Comparison of ENCODE assay signal across 8 cellular contexts in genomic region chr10:68156373-68157185, GRCh38. TPM values are rescaled to one million over a fixed set of nuclear protein-coding genes. Genes with fewer than 3 reads are reported as not detected.
DNase-seq lines count a peak whose midpoint lies in the region; ATAC-seq, FAIRE-seq and TF ChIP-seq lines count a peak whose summit lies in the region.

No MANE protein-coding gene starts in this region.

- no peaks in the 10 kb centered on the region for H3K27me3 ChIP-seq in CD4-positive, alpha-beta memory T cell (ENCODE audit: insufficient read depth, low read length)
- H3K27me3 ChIP-seq in OCI-LY3 (ENCODE audit: low read depth, low read length): no peaks in the 10 kb centered on the region
- H3K27me3 ChIP-seq in trophoblast cell (ENCODE audit: insufficient read depth, low read length): no peaks in the 10 kb centered on the region

- TF ChIP-seq CTCF in OCI-LY3 (IDR thresholded peaks at IDR 0.05; ENCODE audit: low read depth, low read length): peak; percentile 80

- H3K4me1 ChIP-seq in CD4-positive, alpha-beta memory T cell (ENCODE audit: insufficient read depth, low read length): no peaks in the 10 kb centered on the region
- H3K4me1 ChIP-seq in OCI-LY3 (ENCODE audit: low read length) (peaks cover 6% of the 10 kb centered on the region), trophoblast cell (ENCODE audit: control insufficient read depth in 1 of 2, insufficient read depth in 2 of 2, low read length in 2 of 2) (peaks cover 2 to 6% of the 10 kb centered on the region in 2 experiments)

- no peak overlapping the region for H3K4me3 Mint-ChIP-seq in CD4-positive, alpha-beta memory T cell
- H3K4me3 Mint-ChIP-seq in stimulated activated memory B cell treated with anti-CD40 and anti-IgM and Interleukin-4, amounts not matched to agents 10 μg/mL and 1 μg/mL and 100 μg/mL, for 72 hours: no peak overlapping the region

- CTCF ChIA-PET in CD4-positive, alpha-beta memory T cell (lab: Charles Lee; ENCODE audit: partially characterized antibody): interaction anchor here (0.5 to 7.8 kb wide), 22 partner anchors 8 to 459 kb away, joined by 3 to 190 read pairs (median 4); partner anchors contain the start of gene SIRT1

- H3K27ac ChIP-seq in CD4-positive, alpha-beta memory T cell (ENCODE audit: low read depth, low read length): no peak overlapping the region
- H3K27ac ChIP-seq in OCI-LY3 (ENCODE audit: low read length) (no peak overlapping the region), trophoblast cell (ENCODE audit: low read depth, low read length) (no peak overlapping the region)

- no peak overlapping the region for H3K18ac ChIP-seq in trophoblast cell (ENCODE audit: low read length)

- no peak overlapping the region for H2AK5ac ChIP-seq in trophoblast cell (ENCODE audit: low read length)

- H3K4me1 Mint-ChIP-seq in CD4-positive, alpha-beta memory T cell: peaks cover 0 to 1% (median 0%) of the 10 kb centered on the region in 4 donors
- H3K4me1 Mint-ChIP-seq in stimulated activated memory B cell treated with anti-CD40 and anti-IgM and Interleukin-4, amounts not matched to agents 10 μg/mL and 1 μg/mL and 100 μg/mL, for 72 hours: no peaks in the 10 kb centered on the region

- no CpG with 5 or more reads among the region's 11 CpGs for WGBS in trophoblast cell (ENCODE audit: extremely low coverage, insufficient coverage, insufficient read length)

- H3K79me2 ChIP-seq in OCI-LY3 (ENCODE audit: low read length) (no peaks in the 10 kb centered on the region), trophoblast cell (ENCODE audit: control insufficient read depth, insufficient read depth, low read length, poor library complexity) (no peaks in the 10 kb centered on the region)

- intact Hi-C loops in CD4-positive, alpha-beta memory T cell (cut with micrococcal nuclease): loop anchor here (1.0 to 5.0 kb wide), 3 partner anchors 301 to 459 kb away; partner anchors contain the start of gene CTNNA3

- H2AFZ ChIP-seq in OCI-LY3 (ENCODE audit: low read depth, low read length): no peak overlapping the region
- H2AFZ ChIP-seq in trophoblast cell (ENCODE audit: insufficient read depth, low read length, poor library complexity): no peak overlapping the region

- no peaks in the 10 kb centered on the region for H3K9me3 Mint-ChIP-seq in CD4-positive, alpha-beta memory T cell
- no peaks in the 10 kb centered on the region for H3K9me3 Mint-ChIP-seq in stimulated activated memory B cell treated with anti-CD40 and anti-IgM and Interleukin-4, amounts not matched to agents 10 μg/mL and 1 μg/mL and 100 μg/mL, for 72 hours

- no peak for ATAC-seq in stimulated activated memory B cell treated with anti-CD40 and anti-IgM and Interleukin-4, amounts not matched to agents 10 μg/mL and 1 μg/mL and 100 μg/mL, for 72 hours

- H4K12ac ChIP-seq in trophoblast cell (ENCODE audit: low read depth, low read length): no peak overlapping the region

- H3K79me1 ChIP-seq in trophoblast cell (ENCODE audit: low read length): no peaks in the 10 kb centered on the region

- DNase-seq in CD4-positive, alpha-beta memory T cell: peak; percentile 51 to 55 (median 53)
- DNase-seq in GOT3 (lab: John Stamatoyannopoulos, UW): peak; percentile 2
- DNase-seq in activated T-cell treated with anti-CD3 and anti-CD28 coated beads for 4 hours: peak; percentile 51
- peak; percentile 64 for DNase-seq in fibroblast of the conjunctiva (ENCODE audit: low read depth)
- peak; percentile 49 to 90 for DNase-seq in trophoblast cell
- DNase-seq in urothelium cell line (ENCODE audit: low spot score): peak; percentile 16

- no peak overlapping the region for H3K23ac ChIP-seq in trophoblast cell (ENCODE audit: low read length)

- no peak overlapping the region for H3K27ac Mint-ChIP-seq in CD4-positive, alpha-beta memory T cell
- H3K27ac Mint-ChIP-seq in stimulated activated memory B cell treated with anti-CD40 and anti-IgM and Interleukin-4, amounts not matched to agents 10 μg/mL and 1 μg/mL and 100 μg/mL, for 72 hours: no peak overlapping the region

- H3K9ac ChIP-seq in OCI-LY3 (ENCODE audit: low read length) (no peak overlapping the region), trophoblast cell (ENCODE audit: low read length) (no peak overlapping the region)

- H3K9me3 ChIP-seq in CD4-positive, alpha-beta memory T cell (ENCODE audit: control insufficient read depth in 1 of 2, low read length in 2 of 2): no peaks in the 10 kb centered on the region
- H3K9me3 ChIP-seq in OCI-LY3 (ENCODE audit: insufficient read depth, low read length): no peaks in the 10 kb centered on the region
- H3K9me3 ChIP-seq in trophoblast cell (ENCODE audit: insufficient read depth, low read depth, low read length): no peaks in the 10 kb centered on the region

- no peak overlapping the region for H2BK5ac ChIP-seq in trophoblast cell (ENCODE audit: low read depth, low read length, poor library complexity)

- no peaks in the 10 kb centered on the region for H3K36me3 ChIP-seq in CD4-positive, alpha-beta memory T cell (ENCODE audit: insufficient read depth, low read length)
- H3K36me3 ChIP-seq in OCI-LY3 (replicated peaks; ENCODE audit: low read depth, low read length): no peaks in the 10 kb centered on the region
- H3K36me3 ChIP-seq in trophoblast cell (ENCODE audit: control insufficient read depth in 1 of 2, insufficient read depth in 2 of 2, low read length in 2 of 2): no peaks in the 10 kb centered on the region

- no peak overlapping the region for H4K91ac ChIP-seq in trophoblast cell (ENCODE audit: low read depth, low read length)

- POLR2A ChIA-PET in CD4-positive, alpha-beta memory T cell (lab: Charles Lee; ENCODE audit: partially characterized antibody): interaction anchor here (0.9 to 1.5 kb wide), 2 partner anchors 300 to 368 kb away, joined by 3 to 4 read pairs; no protein-coding TSS in a partner anchor

- H3K4me3 ChIP-seq in CD4-positive, alpha-beta memory T cell (ENCODE audit: low read length in 2 of 2): no peak overlapping the region
- H3K4me3 ChIP-seq in OCI-LY3 (ENCODE audit: low read length): no peak overlapping the region
- no peak overlapping the region for H3K4me3 ChIP-seq in trophoblast cell (ENCODE audit: low read depth, low read length)

- H3K4me2 ChIP-seq in OCI-LY3 (ENCODE audit: low read length): no peak overlapping the region
- no peak overlapping the region for H3K4me2 ChIP-seq in trophoblast cell (ENCODE audit: low read length)

- no peak for FAIRE-seq in urothelium cell line (lab: Jason Lieb, UNC)

- no peaks in the 10 kb centered on the region for H3K36me3 Mint-ChIP-seq in CD4-positive, alpha-beta memory T cell
- no peaks in the 10 kb centered on the region for H3K36me3 Mint-ChIP-seq in stimulated activated memory B cell treated with anti-CD40 and anti-IgM and Interleukin-4, amounts not matched to agents 10 μg/mL and 1 μg/mL and 100 μg/mL, for 72 hours

- H2BK120ac ChIP-seq in trophoblast cell (ENCODE audit: insufficient read depth, low read length, poor library complexity): no peak overlapping the region

- no peak overlapping the region for H4K8ac ChIP-seq in trophoblast cell (ENCODE audit: low read depth, low read length)

- no peak overlapping the region for H2BK12ac ChIP-seq in trophoblast cell (ENCODE audit: low read length)

- H3K14ac ChIP-seq in trophoblast cell (ENCODE audit: low read length): no peak overlapping the region

- H3K27me3 Mint-ChIP-seq in CD4-positive, alpha-beta memory T cell: peaks cover 0 to 7% of the 10 kb centered on the region in 2 donors
- no peaks in the 10 kb centered on the region for H3K27me3 Mint-ChIP-seq in stimulated activated memory B cell treated with anti-CD40 and anti-IgM and Interleukin-4, amounts not matched to agents 10 μg/mL and 1 μg/mL and 100 μg/mL, for 72 hours

- H3K4ac ChIP-seq in trophoblast cell (ENCODE audit: low read depth, low read length): no peak overlapping the region

- no peaks in the 10 kb centered on the region for H4K20me1 ChIP-seq in OCI-LY3 (ENCODE audit: insufficient read depth, low read length)

RNA-seq across cellular contexts. Expression of gene MYPN, which starts 47.3 kb away (rescaled TPM):
- not detected for total RNA-seq in CD4-positive, alpha-beta memory T cell
- not detected for polyA plus RNA-seq in CD4-positive, alpha-beta memory T cell
- polyA plus RNA-seq in trophoblast cell (2013): 0.01 TPM in 2 replicates

Comparison
In these comparisons a context has a peak if more than half of its experiments do, and no peak if none do; other contexts are left out.
1. DNase-seq: peak in every context shown above with its lines; median percentile 70 in trophoblast cell; 64 in fibroblast of the conjunctiva; 53 in CD4-positive, alpha-beta memory T cell; 51 in activated T-cell treated with anti-CD3 and anti-CD28 coated beads for 4 hours; 16 in urothelium cell line; 2 in GOT3.